ENCODE assay signal across 14 cellular contexts in genomic region chr4:181278941-181279340, GRCh38.
A peak's percentile ranks its signal among the peaks of the same experiment; 100 is the strongest.
DNase-seq lines count a peak whose midpoint lies in the region; ATAC-seq and TF ChIP-seq lines count a peak whose summit lies in the region.
"Had no signal": no experiment of that assay in that cellular context is flagged by ENCODE, and none has a peak within 500 bp of the region (broad histone marks: within the 10 kb centered on the region; RNA-seq: fewer than 3 reads in every experiment).

No MANE protein-coding gene starts in this region.

- no peak overlapping the region for H3K4me3 Mint-ChIP-seq in endodermal cell
- H3K4me3 Mint-ChIP-seq: CD8-positive, alpha-beta T cell had no signal

- H3K27me3 ChIP-seq in HUES48 (ENCODE audit: control insufficient read depth, insufficient read depth, low read length): no peaks in the 10 kb centered on the region
- H3K27me3 ChIP-seq in endodermal cell (ENCODE audit: control insufficient read depth, insufficient read depth, low read length, poor library complexity, severe bottlenecking): no peaks in the 10 kb centered on the region
- H3K27me3 ChIP-seq: BE2C had no signal

- H3K9me3 Mint-ChIP-seq in endodermal cell: peaks cover 13% of the 10 kb centered on the region
- H3K9me3 Mint-ChIP-seq: CD8-positive, alpha-beta T cell had no signal

- H3K4me1 Mint-ChIP-seq in endodermal cell: peaks cover 18% of the 10 kb centered on the region

- peak overlapping the region; percentile 80 for H3K27ac ChIP-seq in HUES48 (ENCODE audit: low read depth, low read length)
- H3K27ac ChIP-seq in endodermal cell (ENCODE audit: low read depth, low read length): no peak overlapping the region
- H3K27ac ChIP-seq: C4-2B had no signal

- no peaks in the 10 kb centered on the region for H3K36me3 Mint-ChIP-seq in endodermal cell (ENCODE audit: low read depth)
- H3K36me3 Mint-ChIP-seq: CD8-positive, alpha-beta T cell had no signal

- H3K4me3 ChIP-seq in HUES48 (ENCODE audit: low read depth, low read length) (no peak overlapping the region), endodermal cell (ENCODE audit: low read length) (no peak overlapping the region)

- H3K9ac ChIP-seq in HUES48 (ENCODE audit: low read depth, low read length) (no peak overlapping the region), endodermal cell (ENCODE audit: extremely low read depth, low read length, poor library complexity, severe bottlenecking) (no peak overlapping the region)

- 23 to 43% methylated on average over 3 of the region's 3 CpGs for WGBS in endodermal cell (ENCODE audit: insufficient coverage in 1 of 2, insufficient read length in 1 of 2), 2 experiments

- no peak for ATAC-seq in GM21786 (IDR thresholded peaks at IDR 0.05; ENCODE audit: unreplicated experiment)
- ATAC-seq: CD8-positive, alpha-beta T cell; HCT116 had no signal

- H3K27ac Mint-ChIP-seq in endodermal cell: no peak overlapping the region
- H3K27ac Mint-ChIP-seq: CD8-positive, alpha-beta T cell had no signal

- no peaks in the 10 kb centered on the region for H3K27me3 Mint-ChIP-seq in endodermal cell (ENCODE audit: insufficient read depth)

- TF ChIP-seq CTCF in endodermal cell (conservative IDR thresholded peaks at IDR 0.05): no peak

- H3K4me1 ChIP-seq in HUES48 (ENCODE audit: control insufficient read depth, insufficient read depth, low read length) (peaks cover 7% of the 10 kb centered on the region; the same call in 1 of the 2 replicates), endodermal cell (ENCODE audit: control insufficient read depth, insufficient read depth, low read length) (no peaks in the 10 kb centered on the region)
- H3K4me1 ChIP-seq: BE2C had no signal

- peak; percentile 7 for DNase-seq in SW480 (ENCODE audit: low spot score)
- peak; percentile 62 for DNase-seq in endodermal cell
- peak; percentile 28 for DNase-seq in iPS-NIHi7 (ENCODE audit: extremely low spot score)
- DNase-seq in retina: no peak
- no peak for DNase-seq in NCI-H446 (lab: John Stamatoyannopoulos, UW)
- DNase-seq: BE2C; CD8-positive, alpha-beta T cell; COR-L47; DND-41; GDM1 had no signal

- H3K9me3 ChIP-seq in HUES48 (ENCODE audit: control insufficient read depth, insufficient read depth, low read length) (no peaks in the 10 kb centered on the region), endodermal cell (ENCODE audit: control insufficient read depth, low read length) (peaks cover 26% of the 10 kb centered on the region)
- H3K9me3 ChIP-seq: BE2C had no signal

- H3K36me3 ChIP-seq in HUES48 (ENCODE audit: control insufficient read depth, insufficient read depth, low read length) (no peaks in the 10 kb centered on the region), endodermal cell (ENCODE audit: control insufficient read depth, insufficient read depth, low read length) (no peaks in the 10 kb centered on the region)
- H3K36me3 ChIP-seq: BE2C had no signal

Comparison
In these comparisons a context has a peak if more than half of its experiments do, and no peak if none do; other contexts are left out.
1. DNase-seq: peak in SW480 (single experiment), endodermal cell (single experiment) and iPS-NIHi7 (single experiment); none in retina (single experiment) and NCI-H446 (0 of 2).